22 cellular contexts compared by ENCODE assay signal in genomic region chrX:38435130-38435529, GRCh38.
"Had no signal": no experiment of that assay in that cellular context is flagged by ENCODE, and none has a peak within 500 bp of the region (broad histone marks: within the 10 kb centered on the region; RNA-seq: fewer than 3 reads in every experiment).

No MANE protein-coding gene starts in this region.

- ATAC-seq: K562, Panc1, T-cell had no signal

- H3K27ac ChIP-seq: KMS-11, RWPE1 had no signal

- H3K4me3 ChIP-seq: K562 had no signal

- DNase-seq: Kasumi-1, MM.1S, NCI-H1105 treated with DMSO at 0.1 percent for 48 hours, NCI-H1417 treated with DMSO at 0.1 percent for 48 hours, NCI-H146, NCI-H1694 treated with DMSO at 0.1 percent for 48 hours, NCI-H1930, NCI-H2081, NCI-H2107, NCI-H2171 treated with DMSO at 0.1 percent for 48 hours, NCI-H345, NCI-H446 treated with DMSO at 0.1 percent for 48 hours, NCI-H510A treated with DMSO at 0.1 percent for 48 hours, NCI-H526, SHP77, SK-N-SH, SW 1271, T-cell had no signal

- H3K9me3 ChIP-seq: SK-N-SH had no signal

- FAIRE-seq: K562 had no signal
